In genomic region chr22:30327864-30328345, GRCh38 we compare ENCODE assay signal across 8 cellular contexts. TPM values are rescaled to one million over a fixed set of nuclear protein-coding genes. Genes with fewer than 3 reads are reported as not detected.
DNase-seq lines count a peak whose midpoint lies in the region; ATAC-seq and TF ChIP-seq lines count a peak whose summit lies in the region.

No MANE protein-coding gene starts in this region.

- TF ChIP-seq CTCF in SU-DHL-6 (IDR thresholded peaks at IDR 0.05; ENCODE audit: insufficient read depth, low read length, poor library complexity, severe bottlenecking) (no peak), gastroesophageal sphincter (IDR thresholded peaks at IDR 0.05) (no peak)

- H3K4me2 ChIP-seq in SU-DHL-6 (ENCODE audit: low read depth, low read length, poor library complexity, severe bottlenecking), result peak overlapping the region; percentile 76

- H3K27me3 ChIP-seq in SU-DHL-6 (ENCODE audit: low read length) (no peaks in the 10 kb centered on the region), gastroesophageal sphincter (no peaks in the 10 kb centered on the region)

- no peaks in the 10 kb centered on the region for H3K79me2 ChIP-seq in SU-DHL-6 (ENCODE audit: insufficient read depth, low read length)

- WGBS in gastroesophageal sphincter (ENCODE audit: low coverage in 1 of 2), 2 donors, result 88% methylated on average over 4 of the region's 5 CpGs; no CpG with 5 or more reads in 1 of the 2 donors

- no peaks in the 10 kb centered on the region for H3K9me2 ChIP-seq in SU-DHL-6 (replicated peaks; ENCODE audit: insufficient read depth, low read length)

- no peak for TF ChIP-seq EP300 in gastroesophageal sphincter (IDR thresholded peaks at IDR 0.05)

- H3K9me3 ChIP-seq in SU-DHL-6 (ENCODE audit: insufficient read depth, low read length), result no peaks in the 10 kb centered on the region
- H3K9me3 ChIP-seq in gastroesophageal sphincter, result no peaks in the 10 kb centered on the region

- peak overlapping the region; percentile 20; the same call in 1 of the 2 replicates for H3K27ac ChIP-seq in SU-DHL-6 (ENCODE audit: low read depth, low read length)
- H3K27ac ChIP-seq in gastroesophageal sphincter, result peak overlapping the region in 3 of 4 donors; percentile 29 to 89 (median 83)
- H3K27ac ChIP-seq in skin epidermis, result peak overlapping the region in 11 of 21 experiments; percentile 63 to 98 (median 85)

- H3K9ac ChIP-seq in SU-DHL-6 (ENCODE audit: low read length), result peak overlapping the region; percentile 58

- TF ChIP-seq POLR2A in gastroesophageal sphincter (IDR thresholded peaks at IDR 0.05), result no peak

- no peak overlapping the region for H2AFZ ChIP-seq in SU-DHL-6 (ENCODE audit: low read depth, low read length, severe bottlenecking)

- DNase-seq in NCI-H2171 treated with DMSO at 0.1 percent for 48 hours (lab: John Stamatoyannopoulos, UW) (peak; percentile 18), NCI-H2171 (lab: John Stamatoyannopoulos, UW) (no peak), NK-92 (lab: John Stamatoyannopoulos, UW; ENCODE audit: unreplicated experiment) (no peak), dedifferentiated amniotic fluid mesenchymal stem cell (ENCODE audit: extremely low spot score) (no peak)

- H3K4me3 ChIP-seq in SU-DHL-6 (ENCODE audit: insufficient read depth, low read length, poor library complexity, severe bottlenecking) (peak overlapping the region; percentile 73), gastroesophageal sphincter (no peak overlapping the region), skin epidermis (peak overlapping the region in 1 of 7 experiments; percentile 94)

- peaks cover 0 to 43% (median 26%) of the 10 kb centered on the region in 3 donors for H3K4me1 ChIP-seq in gastroesophageal sphincter

- peaks cover 11% of the 10 kb centered on the region for H3F3A ChIP-seq in SU-DHL-6 (ENCODE audit: insufficient read depth)

- ATAC-seq in gastroesophageal sphincter (no peak), GM18498 (IDR thresholded peaks at IDR 0.05; ENCODE audit: unreplicated experiment) (no peak)

- H3K36me3 ChIP-seq in SU-DHL-6 (ENCODE audit: low read length) (no peaks in the 10 kb centered on the region), gastroesophageal sphincter (peaks cover 0 to 30% of the 10 kb centered on the region in 2 donors)

- no peaks in the 10 kb centered on the region for H4K20me1 ChIP-seq in SU-DHL-6 (ENCODE audit: low read depth, low read length)

RNA-seq across cellular contexts. Expression of gene TBC1D10A, which starts 1.2 kb away (rescaled TPM):
- 10 to 100 TPM; 25.3 to 30.8 (median 26.0) TPM for total RNA-seq in gastroesophageal sphincter

RNA-seq across cellular contexts. Expression of gene SF3A1, which starts 28.8 kb away (rescaled TPM):
- 10 to 100 TPM; 46.1 to 80.8 (median 63.7) TPM for total RNA-seq in gastroesophageal sphincter

RNA-seq across cellular contexts. Expression of gene CCDC157, which starts 28.9 kb away (rescaled TPM):
- total RNA-seq in gastroesophageal sphincter, result 1 to 10 TPM in 3 of 4 donors, under 1 TPM in 1; 0.99 to 1.9 (median 1.5) TPM

RNA-seq across cellular contexts. Expression of gene CASTOR1, which starts 38.6 kb away (rescaled TPM):
- 10 to 100 TPM; 12.9 to 17.1 (median 16.2) TPM for total RNA-seq in gastroesophageal sphincter

RNA-seq across cellular contexts. Expression of gene RNF215, which starts 59.3 kb away (rescaled TPM):
- 10 to 100 TPM; 10.2 to 13.5 (median 11.7) TPM for total RNA-seq in gastroesophageal sphincter

Comparison
In these comparisons a context has a peak if more than half of its experiments do, and no peak if none do; other contexts are left out.
1. H3K27ac ChIP-seq: peak in every context shown above with its lines; median percentile 85 in skin epidermis; 83 in gastroesophageal sphincter; 20 in SU-DHL-6.